In the genomic region with DNA sequence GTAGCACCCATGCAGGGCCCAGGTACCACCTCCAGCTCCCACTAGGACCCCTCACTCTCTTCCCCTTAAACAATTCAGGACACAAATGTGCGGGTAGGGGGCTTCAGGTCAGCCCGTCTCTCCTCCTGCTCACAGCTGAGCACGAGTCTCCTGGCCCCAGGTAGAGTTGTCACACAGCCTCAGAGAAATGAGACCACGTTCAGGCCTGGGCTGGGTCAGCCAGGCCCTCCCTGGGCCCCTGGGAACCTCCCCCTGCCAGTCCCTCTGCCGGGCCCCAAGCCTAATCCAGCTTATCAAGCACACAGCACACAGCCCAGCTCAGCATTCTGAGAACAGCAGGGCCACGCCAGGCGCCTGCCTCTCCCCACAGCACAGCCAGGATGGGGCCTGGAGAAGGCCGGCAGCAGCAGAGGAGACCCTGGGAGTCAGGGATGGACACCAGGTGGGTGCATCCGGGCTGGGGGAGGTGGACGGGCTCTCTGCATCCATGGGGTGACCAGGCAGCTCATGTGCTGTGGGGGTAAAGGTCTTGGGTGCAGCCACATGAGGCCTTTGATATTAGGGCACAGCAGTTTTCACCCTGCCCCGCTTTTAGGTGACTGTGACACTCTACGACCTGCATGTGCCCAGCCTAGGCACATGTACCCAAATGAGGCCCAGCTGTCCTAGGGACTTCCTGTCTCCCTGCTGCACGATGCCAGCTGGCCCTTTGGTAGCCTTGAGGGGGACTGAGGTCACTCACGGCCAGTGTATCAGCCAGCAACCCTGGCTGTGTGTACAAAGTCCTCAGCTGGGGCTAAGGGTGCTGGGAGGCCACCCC, we compare ENCODE assay signal across 17 cellular contexts.
DNase-seq lines count a peak whose midpoint lies in the region; ATAC-seq and TF ChIP-seq lines count a peak whose summit lies in the region.
"Had no signal": no experiment of that assay in that cellular context is flagged by ENCODE, and none has a peak within 500 bp of the region (broad histone marks: within the 10 kb centered on the region; RNA-seq: fewer than 3 reads in every experiment).

No MANE protein-coding gene starts in this region.

- H3K36me3 Mint-ChIP-seq in mesothelial cell of epicardium, result no peaks in the 10 kb centered on the region
- H3K36me3 Mint-ChIP-seq: naive thymus-derived CD8-positive, alpha-beta T cell had no signal

- ATAC-seq in Right ventricle myocardium inferior (peak; percentile 63), HG02763 (IDR thresholded peaks at IDR 0.05; ENCODE audit: unreplicated experiment) (no peak), GM18907 (IDR thresholded peaks at IDR 0.05; ENCODE audit: unreplicated experiment) (no peak)
- ATAC-seq: activated T-cell treated with anti-CD3 and anti-CD28 coated beads, Interleukin-2, amount 50 U/mL, for 4 hours; naive thymus-derived CD8-positive, alpha-beta T cell had no signal

- no peaks in the 10 kb centered on the region for H3K27me3 Mint-ChIP-seq in mesothelial cell of epicardium (ENCODE audit: low read depth)
- H3K27me3 Mint-ChIP-seq: naive thymus-derived CD8-positive, alpha-beta T cell had no signal

- peak overlapping the region; percentile 81 for H3K27ac Mint-ChIP-seq in mesothelial cell of epicardium

- DNase-seq in Right ventricle myocardium inferior (ENCODE audit: missing footprints) (peak; percentile 65), cardiac septum (ENCODE audit: low spot score) (no peak), ecto neural progenitor cell (ENCODE audit: low spot score) (peak; percentile 78), mesothelial cell of epicardium (ENCODE audit: low spot score in 2 of 2, unreplicated experiment in 2 of 2) (peak in 1 of 2 experiments; percentile 59), NCI-H1930 (lab: John Stamatoyannopoulos, UW) (no peak)
- DNase-seq in stimulated activated CD4-positive, alpha-beta T cell treated with anti-CD3 and anti-CD28 coated beads, Interleukin-4, amount 100 ng/mL, for 1 hour, result no peak
- DNase-seq: activated CD4-positive, alpha-beta T cell treated with anti-CD3 and anti-CD28 coated beads for 48 hours; activated T-cell treated with anti-CD3 and anti-CD28 coated beads, Interleukin-2, amount 50 U/mL, for 4 hours; anterior cingulate cortex; COR-L47; effector CD8-positive, alpha-beta T cell; Kasumi-1; kidney glomerular epithelial cell; NCI-H187 had no signal

- no peaks in the 10 kb centered on the region for H3K9me3 Mint-ChIP-seq in mesothelial cell of epicardium
- H3K9me3 Mint-ChIP-seq: activated T-cell treated with anti-CD3 and anti-CD28 coated beads, Interleukin-2, amount 50 U/mL, for 4 hours; naive thymus-derived CD8-positive, alpha-beta T cell had no signal

- no peak for TF ChIP-seq CTCF in mesothelial cell of epicardium (IDR thresholded peaks at IDR 0.05; ENCODE audit: unreplicated experiment)

- peaks cover 51% of the 10 kb centered on the region for H3K4me1 Mint-ChIP-seq in mesothelial cell of epicardium

- H3K4me3 Mint-ChIP-seq in mesothelial cell of epicardium, result peak overlapping the region; percentile 58
- H3K4me3 Mint-ChIP-seq: activated T-cell treated with anti-CD3 and anti-CD28 coated beads, Interleukin-2, amount 50 U/mL, for 4 hours; naive thymus-derived CD8-positive, alpha-beta T cell had no signal

- intact Hi-C loops in Right ventricle myocardium inferior (cut with DNase I) (loop anchor here (10.0 kb wide), 1 partner anchor 117 kb away; no protein-coding TSS in a partner anchor), cardiac septum (cut with DNase I) (no loop called here)

Comparison
In these comparisons a context has a peak if more than half of its experiments do, and no peak if none do; other contexts are left out.
1. DNase-seq: peak in Right ventricle myocardium inferior (single experiment) and ecto neural progenitor cell (single experiment); none in cardiac septum (single experiment), NCI-H1930 (0 of 2) and stimulated activated CD4-positive, alpha-beta T cell treated with anti-CD3 and anti-CD28 coated beads, Interleukin-4, amount 100 ng/mL, for 1 hour (single experiment).